10 cellular contexts compared by ENCODE assay signal in the genomic region with DNA sequence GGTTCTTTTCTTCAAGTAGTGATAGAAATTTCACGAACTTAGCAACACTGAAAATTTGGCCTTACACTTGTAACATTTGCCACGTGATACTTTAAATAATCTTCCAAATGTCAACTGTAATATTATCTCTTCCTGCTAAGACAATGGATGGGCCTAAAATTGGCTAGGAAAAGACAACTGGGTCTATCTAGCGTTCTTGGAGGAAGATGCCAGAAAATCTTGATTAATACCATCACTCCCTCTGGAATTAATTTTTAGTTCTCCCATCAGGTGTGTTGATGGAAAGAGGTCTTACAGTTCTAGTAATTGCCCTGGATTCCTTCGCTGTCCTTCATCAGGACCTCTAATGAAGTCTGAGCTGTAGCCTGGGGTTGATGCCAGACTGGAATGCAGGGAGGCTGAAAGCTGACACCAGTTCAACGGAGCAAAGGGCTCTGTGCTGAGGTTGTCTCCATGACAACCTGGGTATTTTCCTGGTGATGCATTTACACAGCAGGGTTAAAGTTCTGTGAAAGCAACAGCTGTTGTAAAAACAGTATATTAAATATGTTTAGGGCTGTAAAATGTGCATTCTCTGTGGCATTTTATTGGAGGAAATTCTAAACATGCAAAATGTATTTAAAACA.
DNase-seq lines count a peak whose midpoint lies in the region; ATAC-seq and TF ChIP-seq lines count a peak whose summit lies in the region.
"Had no signal": no experiment of that assay in that cellular context is flagged by ENCODE, and none has a peak within 500 bp of the region (broad histone marks: within the 10 kb centered on the region; RNA-seq: fewer than 3 reads in every experiment).

No MANE protein-coding gene starts in this region.

- no peaks in the 10 kb centered on the region for H3K79me2 ChIP-seq in H9 (ENCODE audit: insufficient read depth, low read length)

- no peaks in the 10 kb centered on the region; a peak in 2 of 7 replicates for H3K36me3 Mint-ChIP-seq in H9 (ENCODE audit: insufficient read depth in 1 of 3, low read depth in 3 of 3)

- DNase-seq in H9: peak; percentile 86
- peak; percentile 92 for DNase-seq in NT2/D1 (ENCODE audit: low read depth, low spot score)
- DNase-seq in fibroblast of the aortic adventitia (ENCODE audit: low read depth): peak; percentile 77
- peak; percentile 67 for DNase-seq in retina
- no peak for DNase-seq in lower leg skin (ENCODE audit: low spot score in 2 of 2)
- no peak for DNase-seq in psoas muscle
- no peak for DNase-seq in foreskin melanocyte
- DNase-seq: cortex of kidney had no signal

- no CpG with 5 or more reads among the region's 5 CpGs for WGBS in H9 (ENCODE audit: extremely low coverage, insufficient read length, low lambda C conversion rate)
- 46 to 51% methylated on average over 5 of the region's 5 CpGs for WGBS in lower leg skin, 2 donors
- WGBS in psoas muscle, 3 donors: 4 to 5% (median 4%) methylated on average over 5 of the region's 5 CpGs

- no peak overlapping the region for H2BK15ac ChIP-seq in H9 (ENCODE audit: low read depth, low read length)

- no peak overlapping the region for H2AFZ ChIP-seq in H9 (ENCODE audit: low read length)

- H3K4me1 Mint-ChIP-seq in H9: peaks cover 8 to 18% of the 10 kb centered on the region in 2 experiments

- no peak overlapping the region for H3K23ac ChIP-seq in H9 (ENCODE audit: insufficient read length, low read depth, low read length)

- H4K5ac ChIP-seq in H9 (ENCODE audit: insufficient read length, low read depth, low read length): no peak overlapping the region

- ATAC-seq in psoas muscle (no peak), HG02938 (IDR thresholded peaks at IDR 0.05; ENCODE audit: unreplicated experiment) (no peak)

- H3K4ac ChIP-seq in H9 (ENCODE audit: low read depth, low read length): no peak overlapping the region; the same call in 1 of the 2 replicates

- H2BK12ac ChIP-seq in H9 (ENCODE audit: insufficient read length, low read depth, low read length): no peak overlapping the region

- H4K8ac ChIP-seq in H9 (replicated peaks; ENCODE audit: insufficient read length, low read depth, low read length): no peak overlapping the region

- H3K27me3 ChIP-seq in H9 (ENCODE audit: insufficient read depth, low read length) (no peaks in the 10 kb centered on the region), NT2/D1 (ENCODE audit: insufficient read depth, insufficient read length) (no peaks in the 10 kb centered on the region), psoas muscle (ENCODE audit: insufficient read depth in 3 of 3, low read length in 2 of 3) (no peaks in the 10 kb centered on the region)

- H3K4me1 ChIP-seq in H9 (ENCODE audit: insufficient read depth, low read length): no peaks in the 10 kb centered on the region; the same call in 1 of the 2 replicates
- no peaks in the 10 kb centered on the region for H3K4me1 ChIP-seq in NT2/D1 (ENCODE audit: insufficient read depth, insufficient read length)
- no peaks in the 10 kb centered on the region for H3K4me1 ChIP-seq in psoas muscle

- no peak overlapping the region for H2AK5ac ChIP-seq in H9 (ENCODE audit: insufficient read length, low read length)

- TF ChIP-seq POLR2A in lower leg skin (IDR thresholded peaks at IDR 0.05): no peak

- H3K9ac ChIP-seq in H9 (ENCODE audit: extremely low read depth, insufficient read length, low read length) (no peak overlapping the region), NT2/D1 (ENCODE audit: insufficient read length, low read depth) (no peak overlapping the region)

- no peak overlapping the region for H2BK120ac ChIP-seq in H9 (ENCODE audit: low read depth, low read length, poor library complexity, severe bottlenecking)

- no peak overlapping the region for H3K27ac ChIP-seq in H9 (ENCODE audit: insufficient read length, low read depth, low read length)
- H3K27ac ChIP-seq in psoas muscle: no peak overlapping the region
- H3K27ac ChIP-seq: thoracic aorta had no signal

- no peak for TF ChIP-seq CTCF in H9 (conservative IDR thresholded peaks at IDR 0.05)
- no peak for TF ChIP-seq CTCF in fibroblast of the aortic adventitia (IDR thresholded peaks at IDR 0.05; ENCODE audit: insufficient read depth, low read length)
- no peak for TF ChIP-seq CTCF in lower leg skin (IDR thresholded peaks at IDR 0.05)
- TF ChIP-seq CTCF in psoas muscle (IDR thresholded peaks at IDR 0.05): no peak

- intact Hi-C loops in lower leg skin (cut with DNase I; ENCODE audit: low total_unique reads): no loop called here
- intact Hi-C loops in psoas muscle (cut with DNase I): no loop called here

- peak overlapping the region; percentile 73 for H3T11ph ChIP-seq in H9 (ENCODE audit: low read length)

- H4K20me1 ChIP-seq in H9 (ENCODE audit: control insufficient read depth, insufficient read depth, insufficient read length): no peaks in the 10 kb centered on the region

- H3K9me3 Mint-ChIP-seq in H9: peaks cover 2 to 3% of the 10 kb centered on the region in 2 experiments; a peak in 3 of 5 replicates

- no peak overlapping the region for H3K18ac ChIP-seq in H9 (ENCODE audit: insufficient read length, low read depth, low read length)

- no peak overlapping the region for H3K4me2 ChIP-seq in H9 (ENCODE audit: insufficient read depth, insufficient read length, low read length)

- H4K91ac ChIP-seq in H9 (ENCODE audit: insufficient read length, low read depth, low read length): no peak overlapping the region

- H3K79me1 ChIP-seq in H9 (ENCODE audit: insufficient read depth, low read depth, low read length, poor library complexity, severe bottlenecking): no peaks in the 10 kb centered on the region

- H3K27me3 Mint-ChIP-seq in H9 (ENCODE audit: low read depth): peaks cover 7% of the 10 kb centered on the region

- no peak overlapping the region for H2BK20ac ChIP-seq in H9 (ENCODE audit: low read depth, low read length, poor library complexity, severe bottlenecking)

- no peak overlapping the region for H2BK5ac ChIP-seq in H9 (ENCODE audit: insufficient read length, low read length)

- no peak overlapping the region for H3K4me3 Mint-ChIP-seq in H9

- no peak overlapping the region for H3K4me3 ChIP-seq in NT2/D1 (ENCODE audit: insufficient read length, low read depth)
- H3K4me3 ChIP-seq in fibroblast of the aortic adventitia (ENCODE audit: low read depth, low read length): no peak overlapping the region
- no peak overlapping the region for H3K4me3 ChIP-seq in lower leg skin (ENCODE audit: low read depth, poor library complexity, severe bottlenecking)
- no peak overlapping the region for H3K4me3 ChIP-seq in psoas muscle
- H3K4me3 ChIP-seq: thoracic aorta had no signal

- H3K36me3 ChIP-seq in NT2/D1 (ENCODE audit: insufficient read depth, insufficient read length, low read length) (no peaks in the 10 kb centered on the region), psoas muscle (ENCODE audit: insufficient read depth in 1 of 2, low read depth in 1 of 2) (no peaks in the 10 kb centered on the region)
- H3K36me3 ChIP-seq: thoracic aorta had no signal

- H3K23me2 ChIP-seq in H9 (ENCODE audit: insufficient read length, low read depth, low read length, poor library complexity, severe bottlenecking): no peaks in the 10 kb centered on the region

- peak overlapping the region; percentile 20 to 88 (median 53); a peak in 5 of 7 replicates for H3K27ac Mint-ChIP-seq in H9

- no peak overlapping the region for H3K14ac ChIP-seq in H9 (ENCODE audit: insufficient read depth, low read length)

- no peak overlapping the region for H3K56ac ChIP-seq in H9 (ENCODE audit: insufficient read length, low read depth, low read length)

- H3K9me3 ChIP-seq in H9 (ENCODE audit: control insufficient read depth, low read depth, low read length) (no peaks in the 10 kb centered on the region), NT2/D1 (ENCODE audit: insufficient read depth, low read length) (no peaks in the 10 kb centered on the region), psoas muscle (no peaks in the 10 kb centered on the region)
- H3K9me3 ChIP-seq: thoracic aorta had no signal

Comparison
In these comparisons a context has a peak if more than half of its experiments do, and no peak if none do; other contexts are left out.
1. DNase-seq: peak in H9 (single experiment), NT2/D1 (single experiment), fibroblast of the aortic adventitia (single experiment) and retina (single experiment); none in lower leg skin (0 of 2), psoas muscle (0 of 2) and foreskin melanocyte (single experiment).